ENCODE assay signal across 1 cellular context in the genomic region with DNA sequence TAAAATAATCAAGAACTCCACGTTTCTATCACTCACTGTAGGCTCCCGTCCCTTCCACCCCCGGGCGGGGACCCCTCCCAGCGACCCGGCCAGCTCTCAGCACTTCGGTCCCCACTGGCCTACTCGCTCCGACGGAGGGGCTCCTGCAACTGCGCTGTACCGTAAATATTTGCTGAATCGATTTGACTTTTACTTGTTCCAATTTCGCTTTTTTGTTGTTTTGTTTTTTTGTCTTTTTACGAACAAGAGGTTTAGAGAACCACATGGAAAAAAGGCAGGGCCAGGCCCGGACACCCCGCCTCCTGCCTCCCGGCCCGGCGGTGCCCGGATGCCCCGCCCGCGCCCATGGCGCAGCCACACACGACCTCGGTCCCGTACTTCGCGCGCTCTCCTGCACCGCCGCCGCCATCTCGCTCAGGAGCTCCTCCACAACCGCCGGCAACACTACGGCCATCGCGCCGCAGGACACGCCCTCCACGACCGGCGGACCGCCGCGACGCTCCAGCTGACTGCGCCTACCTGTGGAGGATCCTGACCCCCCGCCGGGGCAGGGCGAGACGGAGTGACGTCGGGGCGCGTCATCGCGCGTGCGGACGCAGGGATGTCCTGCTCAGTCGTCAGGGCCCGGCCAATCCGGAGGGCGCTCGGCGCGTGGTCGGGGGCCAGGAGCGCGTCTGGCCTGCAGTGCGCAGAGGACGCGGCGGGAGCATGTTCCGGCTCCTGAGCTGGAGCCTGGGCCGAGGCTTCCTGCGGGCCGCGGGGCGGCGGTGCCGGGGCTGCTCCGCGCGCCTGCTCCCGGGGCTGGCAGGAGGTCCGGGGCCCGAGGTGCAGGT.
TF ChIP-seq lines count a peak whose summit lies in the region.

A gene with protein sequence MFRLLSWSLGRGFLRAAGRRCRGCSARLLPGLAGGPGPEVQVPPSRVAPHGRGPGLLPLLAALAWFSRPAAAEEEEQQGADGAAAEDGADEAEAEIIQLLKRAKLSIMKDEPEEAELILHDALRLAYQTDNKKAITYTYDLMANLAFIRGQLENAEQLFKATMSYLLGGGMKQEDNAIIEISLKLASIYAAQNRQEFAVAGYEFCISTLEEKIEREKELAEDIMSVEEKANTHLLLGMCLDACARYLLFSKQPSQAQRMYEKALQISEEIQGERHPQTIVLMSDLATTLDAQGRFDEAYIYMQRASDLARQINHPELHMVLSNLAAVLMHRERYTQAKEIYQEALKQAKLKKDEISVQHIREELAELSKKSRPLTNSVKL (plus strand): TSS at position 684 of the 833 bp plus-strand sequence. CDS start 25 bp downstream, at position 709.
A gene with protein sequence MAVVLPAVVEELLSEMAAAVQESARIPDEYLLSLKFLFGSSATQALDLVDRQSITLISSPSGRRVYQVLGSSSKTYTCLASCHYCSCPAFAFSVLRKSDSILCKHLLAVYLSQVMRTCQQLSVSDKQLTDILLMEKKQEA (minus strand): TSS at position 564 of the 833 bp plus-strand sequence. CDS start 110 bp downstream, at position 454.

TF ChIP-seq in HepG2, 621 proteins besides CTCF, POLR2A, EP300 and RAD21 (continued from another document and continues in another):
- TF ChIP-seq, protein P1, sequence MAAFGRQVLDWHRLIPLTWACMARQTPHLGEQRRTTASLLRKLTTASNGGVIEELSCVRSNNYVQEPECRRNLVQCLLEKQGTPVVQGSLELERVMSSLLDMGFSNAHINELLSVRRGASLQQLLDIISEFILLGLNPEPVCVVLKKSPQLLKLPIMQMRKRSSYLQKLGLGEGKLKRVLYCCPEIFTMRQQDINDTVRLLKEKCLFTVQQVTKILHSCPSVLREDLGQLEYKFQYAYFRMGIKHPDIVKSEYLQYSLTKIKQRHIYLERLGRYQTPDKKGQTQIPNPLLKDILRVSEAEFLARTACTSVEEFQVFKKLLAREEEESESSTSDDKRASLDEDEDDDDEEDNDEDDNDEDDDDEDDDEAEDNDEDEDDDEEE (CRISPR knock-in tag; IDR thresholded peaks at IDR 0.05): peak; percentile 81
- TF ChIP-seq EZH2 (conservative IDR thresholded peaks at IDR 0.05; ENCODE audit: low read depth, low read length) (no peak), ZNF768 (CRISPR knock-in tag; IDR thresholded peaks at IDR 0.05) (peak; percentile 72; the same call in 1 of the 2 replicates), KDM4B (CRISPR knock-in tag; IDR thresholded peaks at IDR 0.05) (no peak; the same call in 1 of the 2 replicates), KLF12 (CRISPR knock-in tag; IDR thresholded peaks at IDR 0.05; ENCODE audit: borderline replicate concordance) (peak; percentile 76; the same call in 1 of the 2 replicates), MTA1 (CRISPR knock-in tag; IDR thresholded peaks at IDR 0.05; ENCODE audit: borderline replicate concordance) (peak; percentile 88; the same call in 1 of the 2 replicates), TCF7L2 (IDR thresholded peaks at IDR 0.05; ENCODE audit: low read depth, low read length) (no peak), HOXA9 (CRISPR knock-in tag; IDR thresholded peaks at IDR 0.05; ENCODE audit: borderline replicate concordance) (peak; percentile 97), SIX4 (CRISPR knock-in tag; IDR thresholded peaks at IDR 0.05) (peak; percentile 52), ZNF138 (CRISPR knock-in tag; IDR thresholded peaks at IDR 0.05; ENCODE audit: low read depth) (peak; percentile 97; the same call in 1 of the 2 replicates), MTF2 (CRISPR knock-in tag; IDR thresholded peaks at IDR 0.05; ENCODE audit: borderline replicate concordance) (no peak; the same call in 1 of the 2 replicates), NFKB2 (CRISPR knock-in tag; IDR thresholded peaks at IDR 0.05; ENCODE audit: borderline replicate concordance) (peak; percentile 81), FOXP1 (IDR thresholded peaks at IDR 0.05) (no peak), FOXP1 (CRISPR knock-in tag; IDR thresholded peaks at IDR 0.05) (no peak), HOXA3 (CRISPR knock-in tag; IDR thresholded peaks at IDR 0.05) (peak; percentile 100), KLF6 (CRISPR knock-in tag; IDR thresholded peaks at IDR 0.05) (peak; percentile 91), ESRRA (CRISPR knock-in tag; IDR thresholded peaks at IDR 0.05; ENCODE audit: low read depth) (peak; percentile 74), SATB2 (CRISPR knock-in tag; IDR thresholded peaks at IDR 0.05) (no peak), ZNF253 (CRISPR knock-in tag; IDR thresholded peaks at IDR 0.05; ENCODE audit: borderline replicate concordance) (no peak), EEA1 (CRISPR knock-in tag; IDR thresholded peaks at IDR 0.05; ENCODE audit: borderline replicate concordance) (peak; percentile 77; the same call in 1 of the 2 replicates), ZNF143 (CRISPR knock-in tag; IDR thresholded peaks at IDR 0.05) (peak; percentile 33), ZNF256 (CRISPR knock-in tag; conservative IDR thresholded peaks at IDR 0.05) (no peak), ZNF282 (IDR thresholded peaks at IDR 0.05; ENCODE audit: partially characterized antibody) (no peak), CENPT (CRISPR knock-in tag; IDR thresholded peaks at IDR 0.05; ENCODE audit: low read depth) (no peak), ZNF547 (CRISPR knock-in tag; IDR thresholded peaks at IDR 0.05) (peak; percentile 94), ZNF510 (CRISPR knock-in tag; IDR thresholded peaks at IDR 0.05; ENCODE audit: low read depth) (no peak), MED1 (CRISPR knock-in tag; IDR thresholded peaks at IDR 0.05) (peak; percentile 86), ARNT (IDR thresholded peaks at IDR 0.05) (no peak), ZFP36L1 (CRISPR knock-in tag; IDR thresholded peaks at IDR 0.05) (no peak; the same call in 1 of the 2 replicates), RELA (CRISPR knock-in tag; IDR thresholded peaks at IDR 0.05) (peak; percentile 91), ZNF235 (CRISPR knock-in tag; IDR thresholded peaks at IDR 0.05; ENCODE audit: borderline replicate concordance) (peak; percentile 58; the same call in 1 of the 2 replicates), NR1H2 (CRISPR knock-in tag; IDR thresholded peaks at IDR 0.05; ENCODE audit: borderline replicate concordance, low read depth) (no peak), ZNF232 (CRISPR knock-in tag; IDR thresholded peaks at IDR 0.05; ENCODE audit: borderline replicate concordance) (no peak), ZBTB38 (CRISPR knock-in tag; IDR thresholded peaks at IDR 0.05) (peak; percentile 89)
- TF ChIP-seq, protein P2, sequence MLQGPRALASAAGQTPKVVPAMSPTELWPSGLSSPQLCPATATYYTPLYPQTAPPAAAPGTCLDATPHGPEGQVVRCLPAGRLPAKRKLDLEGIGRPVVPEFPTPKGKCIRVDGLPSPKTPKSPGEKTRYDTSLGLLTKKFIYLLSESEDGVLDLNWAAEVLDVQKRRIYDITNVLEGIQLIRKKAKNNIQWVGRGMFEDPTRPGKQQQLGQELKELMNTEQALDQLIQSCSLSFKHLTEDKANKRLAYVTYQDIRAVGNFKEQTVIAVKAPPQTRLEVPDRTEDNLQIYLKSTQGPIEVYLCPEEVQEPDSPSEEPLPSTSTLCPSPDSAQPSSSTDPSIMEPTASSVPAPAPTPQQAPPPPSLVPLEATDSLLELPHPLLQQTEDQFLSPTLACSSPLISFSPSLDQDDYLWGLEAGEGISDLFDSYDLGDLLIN (CRISPR knock-in tag; IDR thresholded peaks at IDR 0.05; ENCODE audit: borderline replicate concordance): peak; percentile 82; the same call in 1 of the 2 replicates
- TF ChIP-seq, protein P3, sequence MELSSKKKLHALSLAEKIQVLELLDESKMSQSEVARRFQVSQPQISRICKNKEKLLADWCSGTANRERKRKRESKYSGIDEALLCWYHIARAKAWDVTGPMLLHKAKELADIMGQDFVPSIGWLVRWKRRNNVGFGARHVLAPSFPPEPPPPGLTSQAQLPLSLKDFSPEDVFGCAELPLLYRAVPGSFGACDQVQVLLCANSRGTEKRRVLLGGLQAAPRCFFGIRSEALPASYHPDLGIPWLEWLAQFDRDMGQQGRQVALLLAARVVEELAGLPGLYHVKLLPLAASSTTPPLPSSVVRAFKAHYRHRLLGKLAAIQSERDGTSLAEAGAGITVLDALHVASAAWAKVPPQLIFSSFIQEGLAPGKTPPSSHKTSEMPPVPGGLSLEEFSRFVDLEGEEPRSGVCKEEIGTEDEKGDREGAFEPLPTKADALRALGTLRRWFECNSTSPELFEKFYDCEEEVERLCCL (CRISPR knock-in tag; IDR thresholded peaks at IDR 0.05; ENCODE audit: borderline replicate concordance): 0 out of 2 replicates have a peak, but pooled peaks have one; percentile 31
- TF ChIP-seq, protein P4, sequence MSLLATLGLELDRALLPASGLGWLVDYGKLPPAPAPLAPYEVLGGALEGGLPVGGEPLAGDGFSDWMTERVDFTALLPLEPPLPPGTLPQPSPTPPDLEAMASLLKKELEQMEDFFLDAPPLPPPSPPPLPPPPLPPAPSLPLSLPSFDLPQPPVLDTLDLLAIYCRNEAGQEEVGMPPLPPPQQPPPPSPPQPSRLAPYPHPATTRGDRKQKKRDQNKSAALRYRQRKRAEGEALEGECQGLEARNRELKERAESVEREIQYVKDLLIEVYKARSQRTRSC (CRISPR knock-in tag; IDR thresholded peaks at IDR 0.05; ENCODE audit: low read depth): no peak
- TF ChIP-seq, protein P5, sequence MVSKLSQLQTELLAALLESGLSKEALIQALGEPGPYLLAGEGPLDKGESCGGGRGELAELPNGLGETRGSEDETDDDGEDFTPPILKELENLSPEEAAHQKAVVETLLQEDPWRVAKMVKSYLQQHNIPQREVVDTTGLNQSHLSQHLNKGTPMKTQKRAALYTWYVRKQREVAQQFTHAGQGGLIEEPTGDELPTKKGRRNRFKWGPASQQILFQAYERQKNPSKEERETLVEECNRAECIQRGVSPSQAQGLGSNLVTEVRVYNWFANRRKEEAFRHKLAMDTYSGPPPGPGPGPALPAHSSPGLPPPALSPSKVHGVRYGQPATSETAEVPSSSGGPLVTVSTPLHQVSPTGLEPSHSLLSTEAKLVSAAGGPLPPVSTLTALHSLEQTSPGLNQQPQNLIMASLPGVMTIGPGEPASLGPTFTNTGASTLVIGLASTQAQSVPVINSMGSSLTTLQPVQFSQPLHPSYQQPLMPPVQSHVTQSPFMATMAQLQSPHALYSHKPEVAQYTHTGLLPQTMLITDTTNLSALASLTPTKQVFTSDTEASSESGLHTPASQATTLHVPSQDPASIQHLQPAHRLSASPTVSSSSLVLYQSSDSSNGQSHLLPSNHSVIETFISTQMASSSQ (IDR thresholded peaks at IDR 0.05; ENCODE audit: low read depth): no peak
- TF ChIP-seq, protein P5 (CRISPR knock-in tag; IDR thresholded peaks at IDR 0.05; ENCODE audit: borderline replicate concordance): peak; percentile 80
- TF ChIP-seq, protein P6, sequence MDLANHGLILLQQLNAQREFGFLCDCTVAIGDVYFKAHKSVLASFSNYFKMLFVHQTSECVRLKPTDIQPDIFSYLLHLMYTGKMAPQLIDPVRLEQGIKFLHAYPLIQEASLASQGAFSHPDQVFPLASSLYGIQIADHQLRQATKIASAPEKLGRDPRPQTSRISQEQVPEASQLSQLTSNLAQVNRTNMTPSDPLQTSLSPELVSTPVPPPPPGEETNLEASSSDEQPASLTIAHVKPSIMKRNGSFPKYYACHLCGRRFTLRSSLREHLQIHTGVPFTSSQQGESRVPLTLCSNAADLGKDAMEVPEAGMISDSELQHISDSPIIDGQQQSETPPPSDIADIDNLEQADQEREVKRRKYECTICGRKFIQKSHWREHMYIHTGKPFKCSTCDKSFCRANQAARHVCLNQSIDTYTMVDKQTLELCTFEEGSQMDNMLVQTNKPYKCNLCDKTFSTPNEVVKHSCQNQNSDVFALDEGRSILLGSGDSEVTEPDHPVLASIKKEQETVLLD (CRISPR knock-in tag; IDR thresholded peaks at IDR 0.05; ENCODE audit: low read depth): peak; percentile 98
- TF ChIP-seq, protein P7, sequence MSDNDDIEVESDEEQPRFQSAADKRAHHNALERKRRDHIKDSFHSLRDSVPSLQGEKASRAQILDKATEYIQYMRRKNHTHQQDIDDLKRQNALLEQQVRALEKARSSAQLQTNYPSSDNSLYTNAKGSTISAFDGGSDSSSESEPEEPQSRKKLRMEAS (IDR thresholded peaks at IDR 0.05): peak; percentile 89
- TF ChIP-seq, protein P8, sequence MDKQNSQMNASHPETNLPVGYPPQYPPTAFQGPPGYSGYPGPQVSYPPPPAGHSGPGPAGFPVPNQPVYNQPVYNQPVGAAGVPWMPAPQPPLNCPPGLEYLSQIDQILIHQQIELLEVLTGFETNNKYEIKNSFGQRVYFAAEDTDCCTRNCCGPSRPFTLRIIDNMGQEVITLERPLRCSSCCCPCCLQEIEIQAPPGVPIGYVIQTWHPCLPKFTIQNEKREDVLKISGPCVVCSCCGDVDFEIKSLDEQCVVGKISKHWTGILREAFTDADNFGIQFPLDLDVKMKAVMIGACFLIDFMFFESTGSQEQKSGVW (CRISPR knock-in tag; IDR thresholded peaks at IDR 0.05; ENCODE audit: borderline replicate concordance): no peak; the same call in 1 of the 2 replicates
- TF ChIP-seq, protein P9, sequence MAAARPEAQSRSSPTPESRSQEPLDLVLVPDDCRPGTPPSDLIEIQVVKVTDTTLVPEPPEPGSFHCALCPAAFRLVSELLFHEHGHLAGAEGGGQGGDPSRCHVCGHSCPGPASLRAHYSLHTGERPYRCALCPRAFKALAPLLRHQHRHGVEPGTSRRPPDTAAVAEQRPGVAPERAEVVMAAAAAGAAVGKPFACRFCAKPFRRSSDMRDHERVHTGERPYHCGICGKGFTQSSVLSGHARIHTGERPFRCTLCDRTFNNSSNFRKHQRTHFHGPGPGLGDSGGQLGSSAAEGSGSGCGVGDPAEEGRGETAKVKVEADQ (CRISPR knock-in tag; IDR thresholded peaks at IDR 0.05; ENCODE audit: borderline replicate concordance): peak; percentile 85; the same call in 1 of the 2 replicates
- TF ChIP-seq, protein P10, sequence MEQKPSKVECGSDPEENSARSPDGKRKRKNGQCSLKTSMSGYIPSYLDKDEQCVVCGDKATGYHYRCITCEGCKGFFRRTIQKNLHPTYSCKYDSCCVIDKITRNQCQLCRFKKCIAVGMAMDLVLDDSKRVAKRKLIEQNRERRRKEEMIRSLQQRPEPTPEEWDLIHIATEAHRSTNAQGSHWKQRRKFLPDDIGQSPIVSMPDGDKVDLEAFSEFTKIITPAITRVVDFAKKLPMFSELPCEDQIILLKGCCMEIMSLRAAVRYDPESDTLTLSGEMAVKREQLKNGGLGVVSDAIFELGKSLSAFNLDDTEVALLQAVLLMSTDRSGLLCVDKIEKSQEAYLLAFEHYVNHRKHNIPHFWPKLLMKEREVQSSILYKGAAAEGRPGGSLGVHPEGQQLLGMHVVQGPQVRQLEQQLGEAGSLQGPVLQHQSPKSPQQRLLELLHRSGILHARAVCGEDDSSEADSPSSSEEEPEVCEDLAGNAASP (CRISPR knock-in tag; IDR thresholded peaks at IDR 0.05; ENCODE audit: borderline replicate concordance): peak; percentile 84; the same call in 1 of the 2 replicates
